10 cellular contexts compared by ENCODE assay signal in the genomic region with DNA sequence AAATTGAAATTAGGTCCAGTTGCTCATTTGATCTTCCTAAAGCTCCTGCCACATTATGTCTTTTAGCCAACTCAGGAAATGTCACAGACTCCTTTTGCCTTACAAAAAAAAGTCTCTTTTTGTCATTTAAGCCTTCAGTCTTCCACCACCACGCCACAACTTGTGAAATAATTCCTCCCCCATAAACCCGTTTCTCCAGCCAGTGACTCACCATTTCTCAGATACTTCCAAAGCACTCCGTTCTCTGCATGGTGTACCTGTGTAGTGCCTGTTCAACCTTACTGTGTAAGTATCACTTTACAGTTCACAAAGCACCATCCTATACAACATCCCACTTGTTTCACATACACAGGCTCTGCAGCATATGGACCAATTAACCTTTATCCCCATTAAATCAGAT.
A peak's percentile ranks its signal among the peaks of the same experiment; 100 is the strongest.
DNase-seq lines count a peak whose midpoint lies in the region; ATAC-seq and TF ChIP-seq lines count a peak whose summit lies in the region.
"Had no signal": no experiment of that assay in that cellular context is flagged by ENCODE, and none has a peak within 500 bp of the region (broad histone marks: within the 10 kb centered on the region; RNA-seq: fewer than 3 reads in every experiment).

No MANE protein-coding gene starts in this region.

- no peaks in the 10 kb centered on the region for H3K27me3 Mint-ChIP-seq in T-helper 17 cell
- H3K27me3 Mint-ChIP-seq: activated naive CD8-positive, alpha-beta T cell treated with anti-CD3 and anti-CD28 coated beads, Interleukin-2, amount 10 ng/mL, durations not matched to agents 7 days and 5 days had no signal

- H3K36me3 ChIP-seq in SK-N-SH (replicated peaks in 1 of 2; ENCODE audit: control insufficient read depth in 1 of 2, insufficient read depth in 2 of 2, low read length in 1 of 2), result no peaks in the 10 kb centered on the region
- H3K36me3 ChIP-seq in hepatocyte (replicated peaks; ENCODE audit: insufficient read depth, low read depth), result no peaks in the 10 kb centered on the region
- no peaks in the 10 kb centered on the region for H3K36me3 ChIP-seq in thyroid gland

- intact Hi-C loops in thyroid gland (cut with DNase I), result no loop called here

- H3K9me2 ChIP-seq in SK-N-SH (no peaks in the 10 kb centered on the region), hepatocyte (replicated peaks; ENCODE audit: insufficient read depth) (no peaks in the 10 kb centered on the region)

- H3K27ac ChIP-seq in SK-N-SH (ENCODE audit: low read depth in 2 of 2, low read length in 1 of 2) (no peak overlapping the region), hepatocyte (no peak overlapping the region), thyroid gland (no peak overlapping the region)

- in situ Hi-C loops in KBM-7 (cut with MboI; ENCODE audit: low pct_unique_long_range_greater_than_20kb, low sequenced_read_pairs), result no loop called here

- H3K27ac Mint-ChIP-seq in T-helper 17 cell, result no peak overlapping the region
- H3K27ac Mint-ChIP-seq: activated naive CD8-positive, alpha-beta T cell treated with anti-CD3 and anti-CD28 coated beads, Interleukin-2, amount 10 ng/mL, durations not matched to agents 7 days and 5 days; nephron had no signal

- H3K9ac ChIP-seq in SK-N-SH, result no peak overlapping the region

- no peak overlapping the region for H3K4me3 Mint-ChIP-seq in T-helper 17 cell
- H3K4me3 Mint-ChIP-seq: activated naive CD8-positive, alpha-beta T cell treated with anti-CD3 and anti-CD28 coated beads, Interleukin-2, amount 10 ng/mL, durations not matched to agents 7 days and 5 days; nephron had no signal

- CTCF ChIA-PET in SK-N-SH (lab: Yijun Ruan, JAX), result interaction anchor here (1.5 kb wide), 1 partner anchor 118 kb away, joined by 3 read pairs; no protein-coding TSS in a partner anchor

- H3K4me3 ChIP-seq in SK-N-SH (ENCODE audit: low read depth in 2 of 2, low read length in 1 of 2), result no peak overlapping the region
- H3K4me3 ChIP-seq in hepatocyte, result no peak overlapping the region
- H3K4me3 ChIP-seq in thyroid gland (replicated peaks in 1 of 3), result no peak overlapping the region

- no peaks in the 10 kb centered on the region for H3K4me1 Mint-ChIP-seq in T-helper 17 cell
- H3K4me1 Mint-ChIP-seq: activated naive CD8-positive, alpha-beta T cell treated with anti-CD3 and anti-CD28 coated beads, Interleukin-2, amount 10 ng/mL, durations not matched to agents 7 days and 5 days; nephron had no signal

- 74% methylated on average over 3 of the region's 3 CpGs for WGBS in SK-N-SH (ENCODE audit: low lambda C conversion rate)
- 64% methylated on average over 3 of the region's 3 CpGs for WGBS in hepatocyte (ENCODE audit: low lambda C conversion rate, missing lambda C conversion rate)
- WGBS in thyroid gland, 2 donors, result 57 to 74% methylated on average over 3 of the region's 3 CpGs

- no peak for TF ChIP-seq EP300 in SK-N-SH (IDR thresholded peaks at IDR 0.05; ENCODE audit: borderline replicate concordance in 1 of 2, low read depth in 1 of 2, low read length in 1 of 2)

- H3K9me3 ChIP-seq in SK-N-SH (no peaks in the 10 kb centered on the region), hepatocyte (ENCODE audit: low read depth) (no peaks in the 10 kb centered on the region), thyroid gland (no peaks in the 10 kb centered on the region), T-helper 17 cell (ENCODE audit: control insufficient read depth, low read length, poor library complexity, severe bottlenecking) (no peaks in the 10 kb centered on the region)

- peaks cover 3% of the 10 kb centered on the region for H3K36me3 Mint-ChIP-seq in T-helper 17 cell (ENCODE audit: low read depth)
- H3K36me3 Mint-ChIP-seq: activated naive CD8-positive, alpha-beta T cell treated with anti-CD3 and anti-CD28 coated beads, Interleukin-2, amount 10 ng/mL, durations not matched to agents 7 days and 5 days had no signal

- POLR2A ChIA-PET in SK-N-SH (lab: Yijun Ruan, JAX), result no interaction called here

- H3K4me1 ChIP-seq in SK-N-SH (ENCODE audit: control insufficient read depth in 1 of 2, insufficient read depth in 2 of 2, low read depth in 1 of 2, low read length in 1 of 2) (peaks cover 0 to 4% of the 10 kb centered on the region in 2 experiments; a peak in 1 of 4 replicates), hepatocyte (ENCODE audit: insufficient read depth) (no peaks in the 10 kb centered on the region), thyroid gland (no peaks in the 10 kb centered on the region)

- no peak for ATAC-seq in T-helper 17 cell

- H3K79me2 ChIP-seq in SK-N-SH (ENCODE audit: insufficient read depth), result no peaks in the 10 kb centered on the region
- no peaks in the 10 kb centered on the region for H3K79me2 ChIP-seq in hepatocyte

- peaks cover 2% of the 10 kb centered on the region for H3F3A ChIP-seq in SK-N-SH (replicated peaks; ENCODE audit: insufficient read depth)

- no peak for TF ChIP-seq POLR2A in thyroid gland (IDR thresholded peaks at IDR 0.05)

- H4K20me1 ChIP-seq in SK-N-SH (ENCODE audit: insufficient read depth) (no peaks in the 10 kb centered on the region), hepatocyte (ENCODE audit: insufficient read depth, poor library complexity, severe bottlenecking) (no peaks in the 10 kb centered on the region)

- no peak for TF ChIP-seq RAD21 in SK-N-SH (IDR thresholded peaks at IDR 0.05; ENCODE audit: low read length)

- TF ChIP-seq CTCF in SK-N-SH (IDR thresholded peaks at IDR 0.05) (no peak), hepatocyte (IDR thresholded peaks at IDR 0.05; ENCODE audit: poor library complexity) (no peak), thyroid gland (IDR thresholded peaks at IDR 0.05) (no peak)

- no peak overlapping the region for H2AFZ ChIP-seq in SK-N-SH (ENCODE audit: low read depth)
- H2AFZ ChIP-seq in hepatocyte, result no peak overlapping the region

- peak; percentile 16 for DNase-seq in KBM-7
- DNase-seq in SK-N-SH, result no peak
- DNase-seq in hepatocyte (ENCODE audit: low spot score), result peak; percentile 13
- DNase-seq in thyroid gland, result peak; percentile 15 to 28
- DNase-seq in NCI-H2029 treated with DMSO at 0.1 percent for 48 hours (lab: John Stamatoyannopoulos, UW), result no peak
- DNase-seq in T-helper 17 cell, result no peak
- DNase-seq in NCI-H1092 (lab: John Stamatoyannopoulos, UW), result no peak
- DNase-seq: activated naive CD8-positive, alpha-beta T cell treated with anti-CD3 and anti-CD28 coated beads, Interleukin-2, amount 10 ng/mL, durations not matched to agents 7 days and 5 days; stimulated activated CD4-positive, alpha-beta T cell treated with anti-CD3 and anti-CD28 coated beads, Interleukin-12 subunit alpha, Interleukin-12 subunit beta, amount 100 ng/mL, for 4 hours had no signal

- H3K4me2 ChIP-seq in SK-N-SH, result no peak overlapping the region
- H3K4me2 ChIP-seq in hepatocyte, result no peak overlapping the region

- H3K27me3 ChIP-seq in SK-N-SH (ENCODE audit: insufficient read depth) (no peaks in the 10 kb centered on the region), hepatocyte (no peaks in the 10 kb centered on the region), thyroid gland (no peaks in the 10 kb centered on the region)

TF ChIP-seq in SK-N-SH, 30 proteins besides CTCF, POLR2A, EP300 and RAD21:
- TF ChIP-seq FOSL2 (IDR thresholded peaks at IDR 0.05; ENCODE audit: borderline replicate concordance, low read depth), result 0 out of 2 replicates have a peak, but pooled peaks have one; percentile 11
- no peak for TF ChIP-seq NRF1 (IDR thresholded peaks at IDR 0.05; ENCODE audit: low read depth, low read length)
- no peak for TF ChIP-seq RXRA (IDR thresholded peaks at IDR 0.05; ENCODE audit: borderline replicate concordance, low read depth)
- TF ChIP-seq JUND (IDR thresholded peaks at IDR 0.05), result no peak

Comparison
In these comparisons a context has a peak if more than half of its experiments do, and no peak if none do; other contexts are left out.
1. DNase-seq: peak in KBM-7 (single experiment), hepatocyte (single experiment) and thyroid gland (2 of 2); none in SK-N-SH (single experiment), NCI-H2029 treated with DMSO at 0.1 percent for 48 hours (single experiment), T-helper 17 cell (0 of 3) and NCI-H1092 (single experiment).